Comparison of ENCODE assay signal across 10 cellular contexts in the genomic region with DNA sequence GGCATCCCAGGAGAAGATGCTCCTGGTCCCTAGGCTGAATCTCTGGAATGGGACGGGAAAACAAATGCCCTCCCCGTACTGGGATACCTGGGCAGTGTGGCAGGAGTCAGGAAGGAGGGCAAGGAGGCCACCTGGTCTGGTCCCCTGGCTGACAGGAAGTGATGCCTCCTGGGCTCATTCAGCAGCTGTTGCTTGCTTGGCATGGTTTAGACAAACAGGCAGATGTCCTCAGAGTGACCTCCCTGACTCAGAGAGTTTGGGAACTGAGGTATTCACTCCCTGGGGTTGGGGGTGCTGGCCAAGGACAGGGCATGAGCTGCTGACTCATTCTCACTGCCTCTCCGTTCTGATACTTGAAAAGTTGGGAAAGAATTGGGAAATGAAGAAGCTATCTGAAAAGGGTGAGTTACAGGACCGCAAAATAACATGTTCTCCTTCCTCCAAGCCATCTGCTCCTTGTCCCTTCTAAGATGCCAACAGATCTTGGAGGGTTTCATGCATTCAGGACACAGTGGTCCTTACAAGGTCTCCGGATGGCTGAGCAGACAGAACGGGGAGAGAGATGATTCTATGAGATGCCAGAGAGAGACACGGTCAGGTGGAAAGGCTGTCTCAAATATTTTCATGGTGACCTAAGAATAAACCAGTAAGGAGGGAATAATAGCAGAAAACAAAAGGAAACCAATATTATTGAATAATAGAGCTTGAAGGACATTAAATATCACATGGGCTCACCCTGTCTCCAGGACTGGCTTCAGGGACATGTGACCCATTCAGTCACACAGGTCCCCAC.
DNase-seq lines count a peak whose midpoint lies in the region; ATAC-seq and TF ChIP-seq lines count a peak whose summit lies in the region.
"Had no signal": no experiment of that assay in that cellular context is flagged by ENCODE, and none has a peak within 500 bp of the region (broad histone marks: within the 10 kb centered on the region; RNA-seq: fewer than 3 reads in every experiment).

No MANE protein-coding gene starts in this region.

- H3K9me3 Mint-ChIP-seq in activated naive CD4-positive, alpha-beta T cell treated with anti-CD3 and anti-CD28 coated beads, Interleukin-2, amount 50 U/mL, for 72 hours, result peaks cover 0 to 8% of the 10 kb centered on the region in 2 donors
- H3K9me3 Mint-ChIP-seq in activated CD4-positive, alpha-beta T cell treated with anti-CD3 and anti-CD28 coated beads, Interleukin-2, amount 10 ng/mL, durations not matched to agents 7 days and 5 days, result peaks cover 2% of the 10 kb centered on the region

- H3K36me3 Mint-ChIP-seq in activated naive CD4-positive, alpha-beta T cell treated with anti-CD3 and anti-CD28 coated beads, Interleukin-2, amount 50 U/mL, for 72 hours, result no peaks in the 10 kb centered on the region
- no peaks in the 10 kb centered on the region for H3K36me3 Mint-ChIP-seq in activated CD4-positive, alpha-beta T cell treated with anti-CD3 and anti-CD28 coated beads, Interleukin-2, amount 10 ng/mL, durations not matched to agents 7 days and 5 days (ENCODE audit: low read depth)

- DNase-seq in EH (ENCODE audit: low read depth) (peak; percentile 99), RWPE1 (ENCODE audit: low spot score) (peak; percentile 99), fibroblast of villous mesenchyme (ENCODE audit: low read depth) (peak; percentile 98), retinal pigment epithelial cell (ENCODE audit: low read depth) (peak; percentile 93), NOMO-1 (lab: John Stamatoyannopoulos, UW; ENCODE audit: unreplicated experiment in 2 of 2) (no peak)
- no peak for DNase-seq in activated naive CD4-positive, alpha-beta T cell treated with anti-CD3 and anti-CD28 coated beads, Interleukin-2, amount 50 U/mL, for 72 hours (ENCODE audit: low spot score in 2 of 2)
- DNase-seq in activated CD4-positive, alpha-beta T cell treated with anti-CD3 and anti-CD28 coated beads, Interleukin-2, amount 10 ng/mL, durations not matched to agents 7 days and 5 days, result no peak
- DNase-seq: activated naive CD4-positive, alpha-beta T cell; nephron progenitor cell had no signal

- POLR2A ChIA-PET in RWPE1 (lab: Yijun Ruan, JAX; ENCODE audit: low non-redundant PET), result interaction anchor here (0.6 kb wide), 1 partner anchor 855 kb away, joined by 3 read pairs; no protein-coding TSS in a partner anchor
- POLR2A ChIA-PET in activated CD4-positive, alpha-beta T cell treated with anti-CD3 and anti-CD28 coated beads, Interleukin-2, amount 10 ng/mL, durations not matched to agents 7 days and 5 days (lab: Charles Lee), result no interaction called here

- H3K4me1 Mint-ChIP-seq in activated CD4-positive, alpha-beta T cell treated with anti-CD3 and anti-CD28 coated beads, Interleukin-2, amount 10 ng/mL, durations not matched to agents 7 days and 5 days, result no peaks in the 10 kb centered on the region

- H3K27me3 Mint-ChIP-seq in activated CD4-positive, alpha-beta T cell treated with anti-CD3 and anti-CD28 coated beads, Interleukin-2, amount 10 ng/mL, durations not matched to agents 7 days and 5 days, result no peaks in the 10 kb centered on the region

- CTCF ChIA-PET in RWPE1 (lab: Yijun Ruan, JAX), result no interaction called here
- CTCF ChIA-PET in activated CD4-positive, alpha-beta T cell treated with anti-CD3 and anti-CD28 coated beads, Interleukin-2, amount 10 ng/mL, durations not matched to agents 7 days and 5 days (lab: Charles Lee), result no interaction called here

- ATAC-seq in activated naive CD4-positive, alpha-beta T cell treated with anti-CD3 and anti-CD28 coated beads, Interleukin-2, amount 50 U/mL, for 72 hours, result no peak
- no peak for ATAC-seq in HG02981 (IDR thresholded peaks at IDR 0.05; ENCODE audit: unreplicated experiment)

- H3K27ac Mint-ChIP-seq in activated naive CD4-positive, alpha-beta T cell treated with anti-CD3 and anti-CD28 coated beads, Interleukin-2, amount 50 U/mL, for 72 hours, result no peak overlapping the region
- no peak overlapping the region for H3K27ac Mint-ChIP-seq in activated CD4-positive, alpha-beta T cell treated with anti-CD3 and anti-CD28 coated beads, Interleukin-2, amount 10 ng/mL, durations not matched to agents 7 days and 5 days
- H3K27ac Mint-ChIP-seq: nephron progenitor cell had no signal

- TF ChIP-seq CTCF in RWPE1 (conservative IDR thresholded peaks at IDR 0.05; ENCODE audit: low read depth) (no peak), fibroblast of villous mesenchyme (IDR thresholded peaks at IDR 0.05; ENCODE audit: insufficient read depth, low read depth, low read length) (no peak), retinal pigment epithelial cell (conservative IDR thresholded peaks at IDR 0.05; ENCODE audit: low read depth, low read length) (no peak)

- H3K4me3 ChIP-seq in fibroblast of villous mesenchyme (ENCODE audit: low read depth, low read length) (no peak overlapping the region), retinal pigment epithelial cell (ENCODE audit: low read length) (no peak overlapping the region)

- no peak overlapping the region for H3K4me3 Mint-ChIP-seq in activated CD4-positive, alpha-beta T cell treated with anti-CD3 and anti-CD28 coated beads, Interleukin-2, amount 10 ng/mL, durations not matched to agents 7 days and 5 days
- H3K4me3 Mint-ChIP-seq: nephron progenitor cell had no signal

- peak overlapping the region; percentile 54 for H3K27ac ChIP-seq in RWPE1

Comparison
In these comparisons a context has a peak if more than half of its experiments do, and no peak if none do; other contexts are left out.
1. DNase-seq: peak in EH (single experiment), RWPE1 (single experiment), fibroblast of villous mesenchyme (single experiment) and retinal pigment epithelial cell (single experiment); none in activated naive CD4-positive, alpha-beta T cell treated with anti-CD3 and anti-CD28 coated beads, Interleukin-2, amount 50 U/mL, for 72 hours (0 of 2), activated CD4-positive, alpha-beta T cell treated with anti-CD3 and anti-CD28 coated beads, Interleukin-2, amount 10 ng/mL, durations not matched to agents 7 days and 5 days (single experiment) and NOMO-1 (0 of 2).